Comparison of ENCODE assay signal across 10 cellular contexts in genomic region chr12:6332459-6332858, GRCh38. TPM values are rescaled to one million over a fixed set of nuclear protein-coding genes. Genes with fewer than 3 reads are reported as not detected.
DNase-seq lines count a peak whose midpoint lies in the region; ATAC-seq and TF ChIP-seq lines count a peak whose summit lies in the region.
"Had no signal": no experiment of that assay in that cellular context is flagged by ENCODE, and none has a peak within 500 bp of the region (broad histone marks: within the 10 kb centered on the region; RNA-seq: fewer than 3 reads in every experiment).

No MANE protein-coding gene starts in this region.

- H3K9me3 ChIP-seq in sigmoid colon = no peaks in the 10 kb centered on the region

- H3K4me3 ChIP-seq in sigmoid colon = no peak overlapping the region

- 23 to 62% methylated on average over 4 of the region's 4 CpGs for WGBS in sigmoid colon, 2 donors

- TF ChIP-seq POLR2A in sigmoid colon (IDR thresholded peaks at IDR 0.05) = no peak

- H3K36me3 ChIP-seq in sigmoid colon = peaks cover 55 to 73% (median 63%) of the 10 kb centered on the region in 4 donors

- no peak for TF ChIP-seq EP300 in sigmoid colon (IDR thresholded peaks at IDR 0.05)

- peaks cover 0 to 79% (median 65%) of the 10 kb centered on the region in 4 donors for H3K4me1 ChIP-seq in sigmoid colon

- H3K27ac ChIP-seq in sigmoid colon = peak overlapping the region; percentile 93 to 98 (median 97)

- no peaks in the 10 kb centered on the region for H3K27me3 ChIP-seq in sigmoid colon

- intact Hi-C loops in sigmoid colon (cut with DNase I) (loop anchor here (5.0 kb wide), 1 partner anchor 130 kb away; the partner anchor contains the start of gene CD9), posterior vena cava (cut with DNase I) (loop anchor here (5.0 to 10.0 kb wide), 2 partner anchors 132 to 205 kb away; no protein-coding TSS in a partner anchor)

- ATAC-seq in GM18517 (IDR thresholded peaks at IDR 0.05; ENCODE audit: unreplicated experiment) = no peak
- no peak for ATAC-seq in GM19455 (IDR thresholded peaks at IDR 0.05; ENCODE audit: unreplicated experiment)
- no peak for ATAC-seq in GM21576 (IDR thresholded peaks at IDR 0.05; ENCODE audit: unreplicated experiment)
- ATAC-seq: HepG2 had no signal

- DNase-seq in EL (peak; percentile 86), RPMI7951 (ENCODE audit: low read depth) (peak; percentile 66), epidermal melanocyte (ENCODE audit: insufficient read length, low spot score) (peak; percentile 51), sigmoid colon (no peak), posterior vena cava (ENCODE audit: low spot score) (no peak)
- DNase-seq: H7 had no signal

- no peak for TF ChIP-seq CTCF in sigmoid colon (IDR thresholded peaks at IDR 0.05)

RNA-seq across cellular contexts. Expression of gene TNFRSF1A, which starts 9.4 kb away (rescaled TPM):
- total RNA-seq in RPMI7951 (2014; rRNA removed; shearing (Covaris generic)) = 91.2 and 124 TPM in 2 replicates
- total RNA-seq in sigmoid colon (100 to 1,000 TPM; 135 to 191 (median 176) TPM), posterior vena cava (100 to 1,000 TPM; 190 to 194 TPM)
- 100 to 1,000 TPM in 1 of 3 donors, 10 to 100 TPM in 2; 31.7 to 107 (median 74.5) TPM for polyA plus RNA-seq in sigmoid colon

RNA-seq across cellular contexts. Expression of gene PLEKHG6, which starts 22.0 kb away (rescaled TPM):
- not detected in 2 replicates for total RNA-seq in RPMI7951 (2014; rRNA removed; shearing (Covaris generic))
- total RNA-seq in sigmoid colon (1 to 10 TPM in 1 of 4 donors, under 1 TPM in 1, not detected in 2; 0.99 to 2.5 TPM), posterior vena cava (under 1 TPM in 1 of 2 donors, not detected in 1; 0.51 TPM)
- polyA plus RNA-seq in sigmoid colon = 100 to 1,000 TPM in 1 of 3 donors, 10 to 100 TPM in 2; 61.3 to 146 (median 93.6) TPM

RNA-seq across cellular contexts. Expression of gene SCNN1A, which starts 42.9 kb away (rescaled TPM):
- not detected in 2 replicates for total RNA-seq in RPMI7951 (2014; rRNA removed; shearing (Covaris generic))
- 1 to 10 TPM in 3 of 4 donors, under 1 TPM in 1; 0.82 to 7.2 (median 1.1) TPM for total RNA-seq in sigmoid colon
- 100 to 1,000 TPM in 1 of 3 donors, 10 to 100 TPM in 2; 51.1 to 169 (median 53.5) TPM for polyA plus RNA-seq in sigmoid colon
- 1 to 10 TPM; 1.9 to 3.3 TPM for total RNA-seq in posterior vena cava

RNA-seq across cellular contexts. Expression of gene LTBR, which starts 51.5 kb away (rescaled TPM):
- 32.3 and 51.3 TPM in 2 replicates for total RNA-seq in RPMI7951 (2014; rRNA removed; shearing (Covaris generic))
- total RNA-seq in sigmoid colon = 100 to 1,000 TPM in 3 of 4 donors, 10 to 100 TPM in 1; 85.2 to 200 (median 125) TPM
- polyA plus RNA-seq in sigmoid colon = 10 to 100 TPM; 36.3 to 85.2 (median 37.8) TPM
- total RNA-seq in posterior vena cava = 10 to 100 TPM; 86.4 to 92.5 TPM

Comparison
In these comparisons a context has a peak if more than half of its experiments do, and no peak if none do; other contexts are left out.
1. DNase-seq: peak in EL (single experiment), RPMI7951 (single experiment) and epidermal melanocyte (single experiment); none in sigmoid colon (single experiment) and posterior vena cava (single experiment).